14 cellular contexts compared by ENCODE assay signal in genomic region chr6:89385846-89386245, GRCh38.
"Had no signal": no experiment of that assay in that cellular context is flagged by ENCODE, and none has a peak within 500 bp of the region (broad histone marks: within the 10 kb centered on the region; RNA-seq: fewer than 3 reads in every experiment).

No MANE protein-coding gene starts in this region.

- H3K27me3 ChIP-seq: esophagus muscularis mucosa, ovary, sigmoid colon, testis had no signal

- H3K4me3 ChIP-seq: esophagus muscularis mucosa, lower lobe of right lung, ovary, sigmoid colon, testis had no signal

- H3K36me3 ChIP-seq: lower lobe of right lung, ovary, sigmoid colon had no signal

- DNase-seq: activated CD4-positive, alpha-beta memory T cell treated with anti-CD3 and anti-CD28 coated beads for 36 hours; activated CD4-positive, alpha-beta T cell treated with anti-CD3 and anti-CD28 coated beads for 36 hours; activated CD8-positive, alpha-beta memory T cell treated with anti-CD3 and anti-CD28 coated beads, Interleukin-2, amount 10 ng/mL, durations not matched to agents 7 days and 5 days; activated naive CD4-positive, alpha-beta T cell treated with anti-CD3 and anti-CD28 coated beads, Interleukin-2, amount 10 ng/mL, durations not matched to agents 7 days and 5 days; activated T-cell treated with anti-CD3 and anti-CD28 coated beads, Interleukin-2, amount 50 U/mL, for 1 hour; left colon; lower lobe of right lung; midbrain; ovary; stimulated activated CD4-positive, alpha-beta T cell treated with anti-CD3 and anti-CD28 coated beads, Interleukin-1b, Interleukin-23, amount 100 ng/mL, for 48 hours; stimulated activated naive CD8-positive, alpha-beta T cell treated with anti-CD3 and anti-CD28 coated beads, Interleukin-15, amount 100 ng/mL, for 72 hours; testis had no signal

- ATAC-seq: activated CD8-positive, alpha-beta memory T cell treated with anti-CD3 and anti-CD28 coated beads, Interleukin-2, amount 10 ng/mL, durations not matched to agents 7 days and 5 days; left colon; lower lobe of right lung had no signal

- H3K27ac ChIP-seq: esophagus muscularis mucosa, lower lobe of right lung, ovary, testis had no signal

- H3K4me1 ChIP-seq: lower lobe of right lung, testis had no signal

- H3K9me3 ChIP-seq: esophagus muscularis mucosa, lower lobe of right lung, ovary, sigmoid colon, testis had no signal
